Comparison of ENCODE assay signal across 1 cellular context in the genomic region with DNA sequence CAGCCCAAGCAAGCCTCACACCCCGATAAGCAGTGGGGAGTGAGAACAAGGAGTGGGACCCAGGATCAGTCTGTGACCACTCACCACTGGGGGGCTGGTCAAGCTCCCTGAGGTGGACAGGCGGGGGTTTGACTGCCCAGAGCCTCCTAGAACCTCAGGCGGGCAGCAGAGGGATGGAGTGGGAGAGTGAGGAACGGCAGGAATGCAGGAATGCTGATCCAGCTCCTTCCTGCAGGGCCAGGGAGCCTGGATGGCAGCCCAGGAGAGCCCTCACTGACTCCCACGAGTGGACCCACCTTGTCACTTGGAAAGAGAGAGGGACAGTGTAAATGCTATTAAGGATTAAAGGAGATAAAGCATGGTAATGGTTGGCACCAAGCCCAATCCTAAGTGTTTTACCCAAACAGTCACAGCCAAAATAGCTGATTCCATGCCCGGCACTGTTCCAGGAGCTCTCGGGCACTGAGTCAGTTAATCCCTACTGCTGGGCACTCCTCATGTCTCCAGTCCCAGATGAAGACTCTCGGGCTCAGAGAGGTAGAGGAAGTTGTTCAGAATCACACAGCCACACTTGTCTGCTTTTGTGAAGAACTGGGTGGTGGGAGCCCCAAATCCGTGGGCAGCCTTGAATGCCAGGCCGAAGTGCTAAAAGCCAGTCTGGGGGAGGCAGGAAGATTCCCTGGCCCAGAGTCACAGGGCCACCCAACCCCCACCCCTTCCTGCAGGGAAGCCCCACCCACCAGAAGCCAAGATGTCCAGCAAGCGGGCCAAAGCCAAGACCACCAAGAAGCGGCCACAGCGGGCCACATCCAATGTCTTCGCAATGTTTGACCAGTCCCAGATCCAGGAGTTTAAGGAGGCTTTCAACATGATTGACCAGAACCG.
TF ChIP-seq lines count a peak whose summit lies in the region.

No MANE protein-coding gene starts in this region.

TF ChIP-seq in A549, 52 proteins besides CTCF, POLR2A, EP300 and RAD21:
- TF ChIP-seq CEBPB (IDR thresholded peaks at IDR 0.05) = no peak
- no peak for TF ChIP-seq CBX2 (IDR thresholded peaks at IDR 0.05; ENCODE audit: borderline replicate concordance, low read depth)
- peak; percentile 18 for TF ChIP-seq MAFK (IDR thresholded peaks at IDR 0.05; ENCODE audit: partially characterized antibody)
- no peak for TF ChIP-seq KDM5A (IDR thresholded peaks at IDR 0.05)
- no peak for TF ChIP-seq HEYL (CRISPR knock-in tag; IDR thresholded peaks at IDR 0.05)
- no peak for TF ChIP-seq POLR2AphosphoS2 (conservative IDR thresholded peaks at IDR 0.05; ENCODE audit: low read length)
TF ChIP-seq in A549: peak in this region for 1.
